26 cellular contexts compared by ENCODE assay signal in genomic region chr18:28059861-28060260, GRCh38.
"Had no signal": no experiment of that assay in that cellular context is flagged by ENCODE, and none has a peak within 500 bp of the region (broad histone marks: within the 10 kb centered on the region; RNA-seq: fewer than 3 reads in every experiment).

No MANE protein-coding gene starts in this region.

- ATAC-seq: foreskin keratinocyte; gastroesophageal sphincter; heart right ventricle; left cardiac atrium; left lung; naive thymus-derived CD4-positive, alpha-beta T cell; sciatic nerve; stimulated activated memory B cell treated with anti-CD40 and anti-IgM and Interleukin-4, amounts not matched to agents 10 μg/mL and 1 μg/mL and 100 μg/mL, for 72 hours; stimulated activated naive CD8-positive, alpha-beta T cell treated with anti-CD3 and anti-CD28 coated beads, Interleukin-15, Interleukin-2, amounts not matched to agents 100 U/mL and 50 U/mL, for 24 hours had no signal

- H3K27ac ChIP-seq: coronary artery, esophagus muscularis mucosa, foreskin keratinocyte, gastroesophageal sphincter, heart right ventricle, left lung, prostate gland, right atrium auricular region, spleen, testis, tibial nerve, upper lobe of left lung had no signal

- H3K4me1 ChIP-seq: left lung, prostate gland, spleen, testis, tibial nerve, upper lobe of left lung had no signal

- DNase-seq: dermis blood vessel endothelial cell; effector memory CD4-positive, alpha-beta T cell; foreskin keratinocyte; glutamatergic neuron; heart right ventricle; hippocampal formation; left cardiac atrium; left lung; mesenchymal stem cell; midbrain; naive thymus-derived CD4-positive, alpha-beta T cell; nucleus accumbens; spleen; stimulated activated CD4-positive, alpha-beta T cell treated with anti-CD3 and anti-CD28 coated beads, Interleukin-4, amount 100 ng/mL, for 4 hours; stimulated activated naive CD8-positive, alpha-beta T cell treated with anti-CD3 and anti-CD28 coated beads, Interleukin-15, Interleukin-2, amounts not matched to agents 100 U/mL and 50 U/mL, for 24 hours; substantia nigra; testis; upper lobe of left lung had no signal

- H3K4me3 ChIP-seq: coronary artery, esophagus muscularis mucosa, gastroesophageal sphincter, heart right ventricle, left lung, prostate gland, right atrium auricular region, spleen, testis, tibial nerve, upper lobe of left lung had no signal

- H3K36me3 ChIP-seq: esophagus muscularis mucosa, gastroesophageal sphincter, heart right ventricle, left lung, prostate gland, right atrium auricular region, spleen, tibial nerve, upper lobe of left lung had no signal

- H3K9me3 ChIP-seq: esophagus muscularis mucosa, gastroesophageal sphincter, heart right ventricle, left lung, prostate gland, right atrium auricular region, testis, tibial nerve, upper lobe of left lung had no signal

- H3K27me3 ChIP-seq: esophagus muscularis mucosa, foreskin keratinocyte, gastroesophageal sphincter, heart right ventricle, left lung, right atrium auricular region, spleen, testis, tibial nerve, upper lobe of left lung had no signal
